ENCODE assay signal across 1 cellular context in genomic region chr15:76011611-76012010, GRCh38.
TF ChIP-seq lines count a peak whose summit lies in the region.

No MANE protein-coding gene starts in this region.

TF ChIP-seq in HEK293, 187 proteins besides CTCF, POLR2A, EP300 and RAD21 (continued from another document):
- no peak for TF ChIP-seq ZNF449 (tag by site-specific recombination; IDR thresholded peaks at IDR 0.05)
- TF ChIP-seq ZNF639 (tag by site-specific recombination; IDR thresholded peaks at IDR 0.05), result no peak
